ENCODE assay signal across 1 cellular context in the genomic region with DNA sequence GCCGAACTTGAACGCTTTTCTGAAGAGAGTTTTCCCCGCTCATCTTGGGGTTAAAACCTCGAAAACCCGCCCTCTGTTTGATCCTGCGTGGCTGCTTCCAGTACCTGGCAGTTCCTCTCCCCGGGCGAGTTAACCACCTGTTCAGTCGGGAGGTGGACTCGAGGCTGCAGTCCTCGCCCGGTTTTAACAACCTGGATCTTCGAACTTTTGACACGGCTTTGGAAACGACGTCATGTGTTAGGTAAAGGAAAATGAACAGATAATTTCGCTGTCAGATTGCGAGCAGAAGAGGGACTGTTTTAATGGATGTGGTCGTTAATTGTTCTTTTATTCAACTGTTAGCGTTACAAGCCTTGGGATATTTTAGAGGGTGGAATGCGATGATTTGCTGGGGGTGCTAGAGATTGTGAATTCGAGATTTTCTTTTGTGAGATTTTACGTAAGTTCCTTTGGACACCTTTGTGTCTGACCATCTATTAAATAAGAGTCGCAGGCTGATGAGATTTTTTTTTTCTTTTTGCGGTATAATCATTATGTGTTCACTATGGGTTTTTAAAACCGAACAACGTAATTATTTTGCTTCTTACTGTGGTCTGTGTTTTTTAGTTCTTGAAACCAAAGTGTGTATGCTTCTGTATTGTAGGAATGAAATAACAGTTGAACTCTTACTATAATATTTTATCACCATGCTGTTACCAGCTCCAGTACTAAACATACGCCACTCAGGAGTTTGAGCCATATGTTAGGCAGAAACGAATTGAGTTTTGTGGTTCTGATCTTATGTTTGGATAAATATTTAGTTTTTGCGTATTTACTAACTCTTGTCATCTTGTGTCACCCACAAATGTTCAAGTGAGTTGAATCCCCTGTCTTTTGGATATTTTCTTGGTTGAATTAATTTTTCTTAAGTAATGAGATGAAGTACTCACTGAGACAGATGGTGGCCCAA.
TF ChIP-seq lines count a peak whose summit lies in the region.

No MANE protein-coding gene starts in this region.

TF ChIP-seq in HEK293, 187 proteins besides CTCF, POLR2A, EP300 and RAD21 (continued from another document):
- TF ChIP-seq, protein P1, sequence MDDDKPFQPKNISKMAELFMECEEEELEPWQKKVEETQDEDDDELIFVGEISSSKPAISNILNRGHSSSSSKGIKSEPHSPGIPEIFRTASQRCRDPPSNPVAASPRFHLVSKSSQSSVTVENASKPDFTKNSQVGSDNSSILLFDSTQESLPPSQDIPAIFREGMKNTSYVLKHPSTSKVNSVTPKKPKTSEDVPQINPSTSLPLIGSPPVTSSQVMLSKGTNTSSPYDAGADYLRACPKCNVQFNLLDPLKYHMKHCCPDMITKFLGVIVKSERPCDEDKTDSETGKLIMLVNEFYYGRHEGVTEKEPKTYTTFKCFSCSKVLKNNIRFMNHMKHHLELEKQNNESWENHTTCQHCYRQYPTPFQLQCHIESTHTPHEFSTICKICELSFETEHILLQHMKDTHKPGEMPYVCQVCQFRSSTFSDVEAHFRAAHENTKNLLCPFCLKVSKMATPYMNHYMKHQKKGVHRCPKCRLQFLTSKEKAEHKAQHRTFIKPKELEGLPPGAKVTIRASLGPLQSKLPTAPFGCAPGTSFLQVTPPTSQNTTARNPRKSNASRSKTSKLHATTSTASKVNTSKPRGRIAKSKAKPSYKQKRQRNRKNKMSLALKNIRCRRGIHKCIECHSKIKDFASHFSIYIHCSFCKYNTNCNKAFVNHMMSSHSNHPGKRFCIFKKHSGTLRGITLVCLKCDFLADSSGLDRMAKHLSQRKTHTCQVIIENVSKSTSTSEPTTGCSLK (tag by site-specific recombination; IDR thresholded peaks at IDR 0.05): no peak
- TF ChIP-seq ZNF202 (tag by site-specific recombination; IDR thresholded peaks at IDR 0.05; ENCODE audit: borderline replicate concordance) (no peak), SALL2 (tag by site-specific recombination; IDR thresholded peaks at IDR 0.05; ENCODE audit: borderline replicate concordance) (no peak), GLIS2 (tag by site-specific recombination; IDR thresholded peaks at IDR 0.05) (no peak), ZNF624 (tag by site-specific recombination; IDR thresholded peaks at IDR 0.05) (no peak), REPIN1 (tag by site-specific recombination; IDR thresholded peaks at IDR 0.05; ENCODE audit: low read depth) (no peak), ZNF169 (tag by site-specific recombination; IDR thresholded peaks at IDR 0.05) (no peak), ZBTB8A (tag by site-specific recombination; IDR thresholded peaks at IDR 0.05) (no peak), GFI1B (tag by site-specific recombination; IDR thresholded peaks at IDR 0.05) (0 out of 2 replicates have a peak, but pooled peaks have one; percentile 7), KLF1 (tag by site-specific recombination; IDR thresholded peaks at IDR 0.05) (no peak), ZBTB48 (tag by site-specific recombination; IDR thresholded peaks at IDR 0.05) (no peak), ZNF549 (tag by site-specific recombination; IDR thresholded peaks at IDR 0.05) (no peak), ZBTB21 (tag by site-specific recombination; IDR thresholded peaks at IDR 0.05) (peak; percentile 84)
- TF ChIP-seq, protein P2, sequence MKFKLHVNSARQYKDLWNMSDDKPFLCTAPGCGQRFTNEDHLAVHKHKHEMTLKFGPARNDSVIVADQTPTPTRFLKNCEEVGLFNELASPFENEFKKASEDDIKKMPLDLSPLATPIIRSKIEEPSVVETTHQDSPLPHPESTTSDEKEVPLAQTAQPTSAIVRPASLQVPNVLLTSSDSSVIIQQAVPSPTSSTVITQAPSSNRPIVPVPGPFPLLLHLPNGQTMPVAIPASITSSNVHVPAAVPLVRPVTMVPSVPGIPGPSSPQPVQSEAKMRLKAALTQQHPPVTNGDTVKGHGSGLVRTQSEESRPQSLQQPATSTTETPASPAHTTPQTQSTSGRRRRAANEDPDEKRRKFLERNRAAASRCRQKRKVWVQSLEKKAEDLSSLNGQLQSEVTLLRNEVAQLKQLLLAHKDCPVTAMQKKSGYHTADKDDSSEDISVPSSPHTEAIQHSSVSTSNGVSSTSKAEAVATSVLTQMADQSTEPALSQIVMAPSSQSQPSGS (tag by site-specific recombination; IDR thresholded peaks at IDR 0.05; ENCODE audit: low read depth): peak; percentile 94
- TF ChIP-seq, protein P3, sequence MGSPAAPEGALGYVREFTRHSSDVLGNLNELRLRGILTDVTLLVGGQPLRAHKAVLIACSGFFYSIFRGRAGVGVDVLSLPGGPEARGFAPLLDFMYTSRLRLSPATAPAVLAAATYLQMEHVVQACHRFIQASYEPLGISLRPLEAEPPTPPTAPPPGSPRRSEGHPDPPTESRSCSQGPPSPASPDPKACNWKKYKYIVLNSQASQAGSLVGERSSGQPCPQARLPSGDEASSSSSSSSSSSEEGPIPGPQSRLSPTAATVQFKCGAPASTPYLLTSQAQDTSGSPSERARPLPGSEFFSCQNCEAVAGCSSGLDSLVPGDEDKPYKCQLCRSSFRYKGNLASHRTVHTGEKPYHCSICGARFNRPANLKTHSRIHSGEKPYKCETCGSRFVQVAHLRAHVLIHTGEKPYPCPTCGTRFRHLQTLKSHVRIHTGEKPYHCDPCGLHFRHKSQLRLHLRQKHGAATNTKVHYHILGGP (tag by site-specific recombination; IDR thresholded peaks at IDR 0.05): peak; percentile 41; the same call in 1 of the 2 replicates
- TF ChIP-seq, protein P4, sequence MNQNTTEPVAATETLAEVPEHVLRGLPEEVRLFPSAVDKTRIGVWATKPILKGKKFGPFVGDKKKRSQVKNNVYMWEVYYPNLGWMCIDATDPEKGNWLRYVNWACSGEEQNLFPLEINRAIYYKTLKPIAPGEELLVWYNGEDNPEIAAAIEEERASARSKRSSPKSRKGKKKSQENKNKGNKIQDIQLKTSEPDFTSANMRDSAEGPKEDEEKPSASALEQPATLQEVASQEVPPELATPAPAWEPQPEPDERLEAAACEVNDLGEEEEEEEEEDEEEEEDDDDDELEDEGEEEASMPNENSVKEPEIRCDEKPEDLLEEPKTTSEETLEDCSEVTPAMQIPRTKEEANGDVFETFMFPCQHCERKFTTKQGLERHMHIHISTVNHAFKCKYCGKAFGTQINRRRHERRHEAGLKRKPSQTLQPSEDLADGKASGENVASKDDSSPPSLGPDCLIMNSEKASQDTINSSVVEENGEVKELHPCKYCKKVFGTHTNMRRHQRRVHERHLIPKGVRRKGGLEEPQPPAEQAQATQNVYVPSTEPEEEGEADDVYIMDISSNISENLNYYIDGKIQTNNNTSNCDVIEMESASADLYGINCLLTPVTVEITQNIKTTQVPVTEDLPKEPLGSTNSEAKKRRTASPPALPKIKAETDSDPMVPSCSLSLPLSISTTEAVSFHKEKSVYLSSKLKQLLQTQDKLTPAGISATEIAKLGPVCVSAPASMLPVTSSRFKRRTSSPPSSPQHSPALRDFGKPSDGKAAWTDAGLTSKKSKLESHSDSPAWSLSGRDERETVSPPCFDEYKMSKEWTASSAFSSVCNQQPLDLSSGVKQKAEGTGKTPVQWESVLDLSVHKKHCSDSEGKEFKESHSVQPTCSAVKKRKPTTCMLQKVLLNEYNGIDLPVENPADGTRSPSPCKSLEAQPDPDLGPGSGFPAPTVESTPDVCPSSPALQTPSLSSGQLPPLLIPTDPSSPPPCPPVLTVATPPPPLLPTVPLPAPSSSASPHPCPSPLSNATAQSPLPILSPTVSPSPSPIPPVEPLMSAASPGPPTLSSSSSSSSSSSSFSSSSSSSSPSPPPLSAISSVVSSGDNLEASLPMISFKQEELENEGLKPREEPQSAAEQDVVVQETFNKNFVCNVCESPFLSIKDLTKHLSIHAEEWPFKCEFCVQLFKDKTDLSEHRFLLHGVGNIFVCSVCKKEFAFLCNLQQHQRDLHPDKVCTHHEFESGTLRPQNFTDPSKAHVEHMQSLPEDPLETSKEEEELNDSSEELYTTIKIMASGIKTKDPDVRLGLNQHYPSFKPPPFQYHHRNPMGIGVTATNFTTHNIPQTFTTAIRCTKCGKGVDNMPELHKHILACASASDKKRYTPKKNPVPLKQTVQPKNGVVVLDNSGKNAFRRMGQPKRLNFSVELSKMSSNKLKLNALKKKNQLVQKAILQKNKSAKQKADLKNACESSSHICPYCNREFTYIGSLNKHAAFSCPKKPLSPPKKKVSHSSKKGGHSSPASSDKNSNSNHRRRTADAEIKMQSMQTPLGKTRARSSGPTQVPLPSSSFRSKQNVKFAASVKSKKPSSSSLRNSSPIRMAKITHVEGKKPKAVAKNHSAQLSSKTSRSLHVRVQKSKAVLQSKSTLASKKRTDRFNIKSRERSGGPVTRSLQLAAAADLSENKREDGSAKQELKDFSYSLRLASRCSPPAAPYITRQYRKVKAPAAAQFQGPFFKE (tag by site-specific recombination; IDR thresholded peaks at IDR 0.05; ENCODE audit: borderline replicate concordance): no peak
